In genomic region chr13:24176351-24177101, GRCh38 we compare ENCODE assay signal across 27 cellular contexts. TPM values are rescaled to one million over a fixed set of nuclear protein-coding genes. Genes with fewer than 3 reads are reported as not detected.
DNase-seq lines count a peak whose midpoint lies in the region; ATAC-seq and TF ChIP-seq lines count a peak whose summit lies in the region.
"Had no signal": no experiment of that assay in that cellular context is flagged by ENCODE, and none has a peak within 500 bp of the region (broad histone marks: within the 10 kb centered on the region; RNA-seq: fewer than 3 reads in every experiment).

No MANE protein-coding gene starts in this region.

- no peak for TF ChIP-seq POLR2A in testis (IDR thresholded peaks at IDR 0.05)

- H3K36me3 Mint-ChIP-seq in activated T-cell treated with anti-CD3 and anti-CD28 coated beads, Interleukin-2, amount 50 U/mL, for 72 hours (ENCODE audit: insufficient read depth in 2 of 2), result peaks cover 2 to 7% of the 10 kb centered on the region in 2 donors
- H3K36me3 Mint-ChIP-seq: CD4-positive, alpha-beta memory T cell; immature natural killer cell; type B pancreatic cell had no signal

- H3K27ac Mint-ChIP-seq in activated T-cell treated with anti-CD3 and anti-CD28 coated beads, Interleukin-2, amount 50 U/mL, for 72 hours, result no peak overlapping the region
- H3K27ac Mint-ChIP-seq: activated naive CD8-positive, alpha-beta T cell treated with anti-CD3 and anti-CD28 coated beads for 36 hours; activated T-helper 1 cell treated with anti-CD3 and anti-CD28 coated beads, Interleukin-12 subunit alpha, Interleukin-12 subunit beta, Interleukin-2, Interleukin-4 antibody, amounts not matched to agents 30 ng/mL and 10 ng/mL and 1 ng/mL, durations not matched to agents 14 hours and 24 hours and 36 hours; CD4-positive, alpha-beta memory T cell; immature natural killer cell; neural progenitor cell; type B pancreatic cell had no signal

- H3K36me3 ChIP-seq in liver (ENCODE audit: control insufficient read depth in 4 of 4, insufficient read depth in 3 of 4, low read depth in 1 of 4, low read length in 3 of 4) (peaks cover 0 to 3% (median 0%) of the 10 kb centered on the region in 4 donors), testis (ENCODE audit: low read depth, missing control alignments) (no peaks in the 10 kb centered on the region)
- H3K36me3 ChIP-seq: breast epithelium, neural progenitor cell, SJSA1 had no signal

- peaks cover 2 to 4% of the 10 kb centered on the region in 2 donors for H3K9me3 Mint-ChIP-seq in activated T-cell treated with anti-CD3 and anti-CD28 coated beads, Interleukin-2, amount 50 U/mL, for 72 hours
- H3K9me3 Mint-ChIP-seq: activated T-helper 1 cell treated with anti-CD3 and anti-CD28 coated beads, Interleukin-12 subunit alpha, Interleukin-12 subunit beta, Interleukin-2, Interleukin-4 antibody, amounts not matched to agents 30 ng/mL and 10 ng/mL and 1 ng/mL, durations not matched to agents 14 hours and 24 hours and 36 hours; CD4-positive, alpha-beta memory T cell; immature natural killer cell; type B pancreatic cell had no signal

- DNase-seq in NCI-H748 (lab: John Stamatoyannopoulos, UW; ENCODE audit: unreplicated experiment) (peak; percentile 43), NCI-H748 treated with DMSO at 0.1 percent for 48 hours (lab: John Stamatoyannopoulos, UW) (no peak), caudate nucleus (lab: John Stamatoyannopoulos, UW) (peak in 2 of 61 donors; percentile 7 to 23), testis (peak; percentile 49)
- no peak for DNase-seq in activated effector memory CD4-positive, alpha-beta T cell treated with anti-CD3 and anti-CD28 coated beads, Interleukin-2, amount 50 U/mL, for 16 hours
- no peak for DNase-seq in activated T-cell treated with anti-CD3 and anti-CD28 coated beads, Interleukin-2, amount 50 U/mL, for 72 hours
- DNase-seq: activated CD4-positive, alpha-beta T cell treated with anti-CD3 and anti-CD28 coated beads for 48 hours; activated naive CD8-positive, alpha-beta T cell treated with anti-CD3 and anti-CD28 coated beads for 36 hours; CD4-positive, alpha-beta memory T cell; cortex of kidney; DMS153; GDM1; immature natural killer cell; Karpas-422; NCI-H2029 treated with DMSO at 0.1 percent for 48 hours; stimulated activated CD4-positive, alpha-beta T cell treated with anti-CD3 and anti-CD28 coated beads, Interleukin-2, amount 100 ng/mL, for 48 hours; stimulated activated naive CD8-positive, alpha-beta T cell treated with anti-CD3 and anti-CD28 coated beads, Interleukin-15, Interleukin-2, amounts not matched to agents 100 U/mL and 50 U/mL, for 24 hours; T-helper 2 cell had no signal

- 32% methylated on average over 8 of the region's 8 CpGs for WGBS in liver
- WGBS in testis, 2 donors, result 75 to 77% methylated on average over 8 of the region's 8 CpGs

- H3K4me1 Mint-ChIP-seq in activated T-cell treated with anti-CD3 and anti-CD28 coated beads, Interleukin-2, amount 50 U/mL, for 72 hours (ENCODE audit: low read depth), result peaks cover 55% of the 10 kb centered on the region
- H3K4me1 Mint-ChIP-seq: immature natural killer cell had no signal

- H3K4me1 ChIP-seq in liver (ENCODE audit: control insufficient read depth in 4 of 4, insufficient read depth in 4 of 4, low read length in 3 of 4), result peaks cover 7 to 77% (median 38%) of the 10 kb centered on the region in 4 donors
- peaks cover 10% of the 10 kb centered on the region for H3K4me1 ChIP-seq in testis
- H3K4me1 ChIP-seq: breast epithelium had no signal

- H3K27me3 Mint-ChIP-seq in activated T-cell treated with anti-CD3 and anti-CD28 coated beads, Interleukin-2, amount 50 U/mL, for 72 hours (ENCODE audit: low read depth), result no peaks in the 10 kb centered on the region
- H3K27me3 Mint-ChIP-seq: activated naive CD8-positive, alpha-beta T cell treated with anti-CD3 and anti-CD28 coated beads for 36 hours; CD4-positive, alpha-beta memory T cell; type B pancreatic cell had no signal

- H3K9me3 ChIP-seq in liver (ENCODE audit: control insufficient read depth in 4 of 4, low read length in 3 of 4) (no peaks in the 10 kb centered on the region), testis (no peaks in the 10 kb centered on the region)
- H3K9me3 ChIP-seq: breast epithelium, SJSA1 had no signal

- TF ChIP-seq CTCF in liver (IDR thresholded peaks at IDR 0.05; ENCODE audit: low read depth, low read length, missing input control) (no peak), testis (IDR thresholded peaks at IDR 0.05) (no peak)

- peak overlapping the region; percentile 15 to 29 for H3K9ac ChIP-seq in liver (ENCODE audit: low read depth in 1 of 2, low read length in 2 of 2)
- H3K9ac ChIP-seq: neural progenitor cell had no signal

- H3K27me3 ChIP-seq in liver (ENCODE audit: control insufficient read depth in 4 of 4, insufficient read depth in 4 of 4, low read length in 3 of 4) (no peaks in the 10 kb centered on the region), testis (no peaks in the 10 kb centered on the region)
- H3K27me3 ChIP-seq: breast epithelium, neural progenitor cell, SJSA1 had no signal

- no peak overlapping the region for H3K4me3 ChIP-seq in liver (ENCODE audit: low read depth in 1 of 3, low read length in 3 of 3)
- no peak overlapping the region for H3K4me3 ChIP-seq in testis
- H3K4me3 ChIP-seq: breast epithelium, neural progenitor cell, SJSA1, smooth muscle cell had no signal

- intact Hi-C loops in testis (cut with DNase I; ENCODE audit: low total_unique reads), result no loop called here

- H3K27ac ChIP-seq in caudate nucleus (ENCODE audit: low read depth, low read length), result peak overlapping the region; percentile 26
- peak overlapping the region; percentile 75 to 80 for H3K27ac ChIP-seq in liver (ENCODE audit: low read depth in 1 of 2, low read length in 2 of 2)
- H3K27ac ChIP-seq in testis, result no peak overlapping the region
- H3K27ac ChIP-seq: breast epithelium, neural progenitor cell, SJSA1 had no signal

- ATAC-seq in activated T-cell treated with anti-CD3 and anti-CD28 coated beads, Interleukin-2, amount 50 U/mL, for 72 hours (replicated peaks in 1 of 2), result no peak
- ATAC-seq in GM21447 (IDR thresholded peaks at IDR 0.05; ENCODE audit: unreplicated experiment), result no peak
- ATAC-seq: HCT116; stimulated activated naive CD8-positive, alpha-beta T cell treated with anti-CD3 and anti-CD28 coated beads, Interleukin-15, Interleukin-2, amounts not matched to agents 100 U/mL and 50 U/mL, for 24 hours had no signal

- peak in 1 of 2 donors; percentile 8 for TF ChIP-seq RAD21 in liver (IDR thresholded peaks at IDR 0.05)

- H3K4me3 Mint-ChIP-seq in activated T-cell treated with anti-CD3 and anti-CD28 coated beads, Interleukin-2, amount 50 U/mL, for 72 hours, result no peak overlapping the region
- H3K4me3 Mint-ChIP-seq: activated naive CD8-positive, alpha-beta T cell treated with anti-CD3 and anti-CD28 coated beads for 36 hours; activated T-helper 1 cell treated with anti-CD3 and anti-CD28 coated beads, Interleukin-12 subunit alpha, Interleukin-12 subunit beta, Interleukin-2, Interleukin-4 antibody, amounts not matched to agents 30 ng/mL and 10 ng/mL and 1 ng/mL, durations not matched to agents 14 hours and 24 hours and 36 hours; CD4-positive, alpha-beta memory T cell; immature natural killer cell; neural progenitor cell; type B pancreatic cell had no signal

TF ChIP-seq in liver, 16 proteins besides CTCF, POLR2A, EP300 and RAD21 (continues in another document):
- TF ChIP-seq, protein P1, sequence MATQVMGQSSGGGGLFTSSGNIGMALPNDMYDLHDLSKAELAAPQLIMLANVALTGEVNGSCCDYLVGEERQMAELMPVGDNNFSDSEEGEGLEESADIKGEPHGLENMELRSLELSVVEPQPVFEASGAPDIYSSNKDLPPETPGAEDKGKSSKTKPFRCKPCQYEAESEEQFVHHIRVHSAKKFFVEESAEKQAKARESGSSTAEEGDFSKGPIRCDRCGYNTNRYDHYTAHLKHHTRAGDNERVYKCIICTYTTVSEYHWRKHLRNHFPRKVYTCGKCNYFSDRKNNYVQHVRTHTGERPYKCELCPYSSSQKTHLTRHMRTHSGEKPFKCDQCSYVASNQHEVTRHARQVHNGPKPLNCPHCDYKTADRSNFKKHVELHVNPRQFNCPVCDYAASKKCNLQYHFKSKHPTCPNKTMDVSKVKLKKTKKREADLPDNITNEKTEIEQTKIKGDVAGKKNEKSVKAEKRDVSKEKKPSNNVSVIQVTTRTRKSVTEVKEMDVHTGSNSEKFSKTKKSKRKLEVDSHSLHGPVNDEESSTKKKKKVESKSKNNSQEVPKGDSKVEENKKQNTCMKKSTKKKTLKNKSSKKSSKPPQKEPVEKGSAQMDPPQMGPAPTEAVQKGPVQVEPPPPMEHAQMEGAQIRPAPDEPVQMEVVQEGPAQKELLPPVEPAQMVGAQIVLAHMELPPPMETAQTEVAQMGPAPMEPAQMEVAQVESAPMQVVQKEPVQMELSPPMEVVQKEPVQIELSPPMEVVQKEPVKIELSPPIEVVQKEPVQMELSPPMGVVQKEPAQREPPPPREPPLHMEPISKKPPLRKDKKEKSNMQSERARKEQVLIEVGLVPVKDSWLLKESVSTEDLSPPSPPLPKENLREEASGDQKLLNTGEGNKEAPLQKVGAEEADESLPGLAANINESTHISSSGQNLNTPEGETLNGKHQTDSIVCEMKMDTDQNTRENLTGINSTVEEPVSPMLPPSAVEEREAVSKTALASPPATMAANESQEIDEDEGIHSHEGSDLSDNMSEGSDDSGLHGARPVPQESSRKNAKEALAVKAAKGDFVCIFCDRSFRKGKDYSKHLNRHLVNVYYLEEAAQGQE (IDR thresholded peaks at IDR 0.05), result no peak
- peak in 1 of 2 donors; percentile 29 for TF ChIP-seq JUND (IDR thresholded peaks at IDR 0.05)
- peak in 1 of 2 donors; percentile 6 for TF ChIP-seq GABPA (IDR thresholded peaks at IDR 0.05 in 1 of 2, conservative IDR thresholded peaks at IDR 0.05 in 1 of 2)
- TF ChIP-seq HNF4A (conservative IDR thresholded peaks at IDR 0.05), result peak; percentile 33 to 39
- TF ChIP-seq, protein P2, sequence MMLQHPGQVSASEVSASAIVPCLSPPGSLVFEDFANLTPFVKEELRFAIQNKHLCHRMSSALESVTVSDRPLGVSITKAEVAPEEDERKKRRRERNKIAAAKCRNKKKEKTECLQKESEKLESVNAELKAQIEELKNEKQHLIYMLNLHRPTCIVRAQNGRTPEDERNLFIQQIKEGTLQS (IDR thresholded peaks at IDR 0.05), result peak; percentile 39
- TF ChIP-seq SP1 (IDR thresholded peaks at IDR 0.05), result peak; percentile 33
- no peak for TF ChIP-seq FOXA1 (IDR thresholded peaks at IDR 0.05)
- TF ChIP-seq YY1 (IDR thresholded peaks at IDR 0.05), result peak; percentile 38
- TF ChIP-seq RXRA (IDR thresholded peaks at IDR 0.05), result peak; percentile 42 to 59
- no peak for TF ChIP-seq NR2F2 (IDR thresholded peaks at IDR 0.05)
- peak in 1 of 2 donors; percentile 21 for TF ChIP-seq EGR1 (IDR thresholded peaks at IDR 0.05; ENCODE audit: low read depth in 2 of 2)

RNA-seq across cellular contexts. Expression of gene SPATA13, which starts 16.0 kb away (rescaled TPM):
- total RNA-seq in liver, result 10 to 100 TPM; 16.7 to 57.6 TPM
- 10 to 100 TPM in 1 of 2 donors, 1 to 10 TPM in 1; 10.0 to 24.1 TPM for polyA plus RNA-seq in liver
- 10 to 100 TPM; 30.6 to 35.6 TPM for total RNA-seq in testis
- 12.9 TPM for polyA plus RNA-seq in testis (ENCODE audit: insufficient read depth, low read depth, low replicate concordance)
- 10 to 100 TPM; 60.8 to 68.6 TPM for total RNA-seq in activated T-cell treated with anti-CD3 and anti-CD28 coated beads, Interleukin-2, amount 50 U/mL, for 72 hours

Comparison
In these comparisons a context has a peak if more than half of its experiments do, and no peak if none do; other contexts are left out.
1. DNase-seq: peak in NCI-H748 (single experiment) and testis (single experiment); none in NCI-H748 treated with DMSO at 0.1 percent for 48 hours (single experiment), activated effector memory CD4-positive, alpha-beta T cell treated with anti-CD3 and anti-CD28 coated beads, Interleukin-2, amount 50 U/mL, for 16 hours (single experiment) and activated T-cell treated with anti-CD3 and anti-CD28 coated beads, Interleukin-2, amount 50 U/mL, for 72 hours (0 of 2).
2. H3K27ac ChIP-seq: peak in caudate nucleus (single experiment) and liver (2 of 2); none in testis (0 of 2).